Comparison of ENCODE assay signal across 8 cellular contexts in the genomic region with DNA sequence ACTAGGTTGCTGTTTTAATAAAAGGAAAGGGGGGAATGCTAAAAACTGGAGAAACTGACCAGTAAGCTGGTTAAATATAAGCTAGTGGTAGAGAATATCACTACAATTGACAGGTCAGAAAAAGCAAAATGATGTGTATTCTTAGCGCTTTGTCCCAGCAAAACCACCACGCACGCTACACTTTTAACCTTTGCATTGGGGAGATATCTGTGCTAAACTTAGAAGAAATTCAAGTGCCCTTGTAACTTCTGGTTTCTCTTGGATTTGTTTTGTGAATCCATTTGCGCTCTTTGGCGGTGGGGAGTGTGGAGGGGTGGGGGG. TPM values are rescaled to one million over a fixed set of nuclear protein-coding genes. Genes with fewer than 3 reads are reported as not detected.
DNase-seq lines count a peak whose midpoint lies in the region; ATAC-seq and TF ChIP-seq lines count a peak whose summit lies in the region.

No MANE protein-coding gene starts in this region.

- POLR2A ChIA-PET in AG04449 (lab: Yijun Ruan, JAX): no interaction called here
- POLR2A ChIA-PET in naive thymus-derived CD4-positive, alpha-beta T cell (lab: Charles Lee): no interaction called here

- H3K4me3 Mint-ChIP-seq in IgD-negative memory B cell (peak overlapping the region; percentile 86 to 98 (median 90)), chondrocyte (ENCODE audit: unreplicated experiment) (peak overlapping the region; percentile 76)
- H3K4me3 Mint-ChIP-seq in naive thymus-derived CD4-positive, alpha-beta T cell: peak overlapping the region; percentile 87 to 97 (median 89)

- H3K4me1 Mint-ChIP-seq in IgD-negative memory B cell (peaks cover 16 to 33% (median 18%) of the 10 kb centered on the region in 3 donors), chondrocyte (ENCODE audit: low read depth) (peaks cover 70% of the 10 kb centered on the region)
- peaks cover 42 to 79% (median 64%) of the 10 kb centered on the region in 7 donors for H3K4me1 Mint-ChIP-seq in naive thymus-derived CD4-positive, alpha-beta T cell

- no peaks in the 10 kb centered on the region for H3K27me3 ChIP-seq in naive thymus-derived CD4-positive, alpha-beta T cell (ENCODE audit: control insufficient read depth in 2 of 2, insufficient read depth in 2 of 2, low read length in 2 of 2)

- peaks cover 15 to 17% of the 10 kb centered on the region in 2 donors for H3K4me1 ChIP-seq in naive thymus-derived CD4-positive, alpha-beta T cell (ENCODE audit: control insufficient read depth in 2 of 2, insufficient read depth in 2 of 2, low read length in 2 of 2)

- ATAC-seq in naive thymus-derived CD4-positive, alpha-beta T cell: no peak
- ATAC-seq in GM19324 (IDR thresholded peaks at IDR 0.05; ENCODE audit: low FRiP score, unreplicated experiment): no peak
- no peak for ATAC-seq in HG03045 (IDR thresholded peaks at IDR 0.05; ENCODE audit: unreplicated experiment)

- H3K27ac ChIP-seq in naive thymus-derived CD4-positive, alpha-beta T cell (ENCODE audit: low read depth, low read length): no peak overlapping the region

- H3K9me3 Mint-ChIP-seq in IgD-negative memory B cell (no peaks in the 10 kb centered on the region), chondrocyte (ENCODE audit: low read depth) (no peaks in the 10 kb centered on the region)
- H3K9me3 Mint-ChIP-seq in naive thymus-derived CD4-positive, alpha-beta T cell: no peaks in the 10 kb centered on the region

- H3K27me3 Mint-ChIP-seq in IgD-negative memory B cell (peaks cover 1% of the 10 kb centered on the region), chondrocyte (ENCODE audit: low read depth) (no peaks in the 10 kb centered on the region)
- H3K27me3 Mint-ChIP-seq in naive thymus-derived CD4-positive, alpha-beta T cell: no peaks in the 10 kb centered on the region

- H3K36me3 ChIP-seq in naive thymus-derived CD4-positive, alpha-beta T cell (ENCODE audit: control insufficient read depth in 2 of 3, insufficient read depth in 3 of 3, low read length in 3 of 3): no peaks in the 10 kb centered on the region

- TF ChIP-seq CTCF in AG04449 (IDR thresholded peaks at IDR 0.05; ENCODE audit: insufficient read depth, low read length, missing control alignments) (no peak), chondrocyte (IDR thresholded peaks at IDR 0.05) (no peak)

- no peaks in the 10 kb centered on the region for H3K9me3 ChIP-seq in naive thymus-derived CD4-positive, alpha-beta T cell (ENCODE audit: control insufficient read depth in 2 of 3, low read length in 3 of 3)

- DNase-seq in AG04449 (ENCODE audit: low read depth, low spot score) (no peak), chondrocyte (ENCODE audit: low spot score) (no peak), NCI-H2081 treated with DMSO at 0.1 percent for 48 hours (lab: John Stamatoyannopoulos, UW) (no peak), superior temporal gyrus (ENCODE audit: extremely low spot score) (no peak)
- no peak for DNase-seq in naive thymus-derived CD4-positive, alpha-beta T cell

- no peaks in the 10 kb centered on the region for H3K36me3 Mint-ChIP-seq in IgD-negative memory B cell
- H3K36me3 Mint-ChIP-seq in chondrocyte (ENCODE audit: low read depth): no peaks in the 10 kb centered on the region
- H3K36me3 Mint-ChIP-seq in naive thymus-derived CD4-positive, alpha-beta T cell: peaks cover 0 to 5% (median 4%) of the 10 kb centered on the region in 5 donors

- peak overlapping the region in 2 of 3 donors; percentile 79 to 93 for H3K27ac Mint-ChIP-seq in IgD-negative memory B cell
- H3K27ac Mint-ChIP-seq in chondrocyte (ENCODE audit: unreplicated experiment): peak overlapping the region; percentile 88
- peak overlapping the region; percentile 55 to 93 (median 80) for H3K27ac Mint-ChIP-seq in naive thymus-derived CD4-positive, alpha-beta T cell

- CTCF ChIA-PET in AG04449 (lab: Yijun Ruan, JAX): no interaction called here
- CTCF ChIA-PET in naive thymus-derived CD4-positive, alpha-beta T cell (lab: Charles Lee): no interaction called here

- intact Hi-C loops in naive thymus-derived CD4-positive, alpha-beta T cell (cut with micrococcal nuclease): loop anchor here (10.0 kb wide), 2 partner anchors 111 to 1339 kb away; no protein-coding TSS in a partner anchor

- H3K4me3 ChIP-seq in AG04449 (ENCODE audit: low read depth, low read length): peak overlapping the region; percentile 70
- H3K4me3 ChIP-seq in naive thymus-derived CD4-positive, alpha-beta T cell (ENCODE audit: low read length): peak overlapping the region; percentile 89

RNA-seq across cellular contexts. Expression of gene GAN, which starts 1.4 kb away (rescaled TPM):
- 2.8 TPM for polyA plus RNA-seq in IgD-negative memory B cell
- total RNA-seq in chondrocyte: 12.8 to 18.0 TPM (median 16.7 TPM) in 3 replicates
- 10 to 100 TPM in 1 of 5 experiments, 1 to 10 TPM in 4; 5.1 to 11.3 (median 7.9) TPM for total RNA-seq in naive thymus-derived CD4-positive, alpha-beta T cell
- polyA plus RNA-seq in naive thymus-derived CD4-positive, alpha-beta T cell: 1 to 10 TPM; 2.3 to 2.4 TPM
